ENCODE assay signal across 8 cellular contexts in the genomic region with DNA sequence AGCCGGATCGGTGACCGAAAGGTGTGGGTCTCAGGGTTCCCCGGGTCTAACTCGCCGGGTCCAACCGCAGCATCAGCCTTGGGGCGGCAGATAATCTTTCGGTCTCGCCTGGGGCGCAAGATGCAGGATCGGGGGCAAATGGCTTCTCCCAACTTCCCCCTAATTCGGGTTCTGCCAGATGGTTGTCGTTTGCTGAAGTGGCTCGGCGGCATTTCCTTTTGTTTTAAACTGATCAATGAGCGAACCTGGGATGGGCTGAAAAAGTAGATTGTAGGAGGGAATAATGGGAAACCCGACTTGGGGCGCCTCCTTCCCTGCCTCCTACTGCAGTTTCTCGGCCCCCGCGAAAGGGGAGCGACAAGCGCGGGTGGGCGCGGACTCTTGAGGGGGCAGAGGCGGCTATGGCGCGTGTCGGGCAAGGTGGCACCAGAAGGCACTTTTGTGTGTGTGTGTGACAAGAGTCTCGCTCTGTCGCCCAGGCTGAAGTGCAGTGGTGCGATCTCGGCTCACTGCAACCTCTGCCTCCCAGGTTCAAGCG. TPM values are rescaled to one million over a fixed set of nuclear protein-coding genes. Genes with fewer than 3 reads are reported as not detected.
DNase-seq lines count a peak whose midpoint lies in the region; ATAC-seq and TF ChIP-seq lines count a peak whose summit lies in the region.
"Had no signal": no experiment of that assay in that cellular context is flagged by ENCODE, and none has a peak within 500 bp of the region (broad histone marks: within the 10 kb centered on the region; RNA-seq: fewer than 3 reads in every experiment).

No MANE protein-coding gene starts in this region.

- DNase-seq in GM23338 (ENCODE audit: low spot score) (peak; percentile 36), iPS DF 6.9 (ENCODE audit: low read depth, low spot score) (no peak), ecto neural progenitor cell (ENCODE audit: low spot score) (no peak), hippocampal formation (lab: John Stamatoyannopoulos, UW) (no peak)
- DNase-seq in activated T-cell treated with anti-CD3 and anti-CD28 coated beads, Interleukin-2, amount 50 U/mL, for 72 hours = no peak
- DNase-seq: activated gamma-delta T cell treated with Interleukin-2 at 50 U/mL for 16 hours had no signal

- H3K4me1 Mint-ChIP-seq in GM23338 = peaks cover 33% of the 10 kb centered on the region
- peaks cover 49% of the 10 kb centered on the region for H3K4me1 Mint-ChIP-seq in activated T-cell treated with anti-CD3 and anti-CD28 coated beads, Interleukin-2, amount 50 U/mL, for 72 hours (ENCODE audit: low read depth)

- H3K4me2 ChIP-seq in GM23338 = peak overlapping the region; percentile 100
- H3K4me2 ChIP-seq in skeletal muscle satellite cell (ENCODE audit: low read length) = peak overlapping the region; percentile 93

- no peaks in the 10 kb centered on the region for H3K9me3 ChIP-seq in iPS DF 6.9 (ENCODE audit: control insufficient read depth, insufficient read depth, low read length)
- H3K9me3 ChIP-seq in skeletal muscle satellite cell (replicated peaks; ENCODE audit: low read length) = no peaks in the 10 kb centered on the region

- peak overlapping the region; percentile 76 for H3K4me3 Mint-ChIP-seq in GM23338
- H3K4me3 Mint-ChIP-seq in activated T-cell treated with anti-CD3 and anti-CD28 coated beads, Interleukin-2, amount 50 U/mL, for 72 hours = peak overlapping the region; percentile 66 to 84

- H3K4me1 ChIP-seq in GM23338 (ENCODE audit: insufficient read depth) (peaks cover 35% of the 10 kb centered on the region), iPS DF 6.9 (ENCODE audit: control insufficient read depth, insufficient read depth, low read length) (peaks cover 5% of the 10 kb centered on the region; the same call in 1 of the 2 replicates), skeletal muscle satellite cell (ENCODE audit: control insufficient read depth, insufficient read depth, low read length) (peaks cover 51% of the 10 kb centered on the region)

- no peak for TF ChIP-seq CTCF in GM23338 (conservative IDR thresholded peaks at IDR 0.05; ENCODE audit: low read depth in 2 of 2)

- no peaks in the 10 kb centered on the region for H3K9me2 ChIP-seq in GM23338 (ENCODE audit: insufficient read depth)

- H3K9ac ChIP-seq in skeletal muscle satellite cell (ENCODE audit: low read depth, low read length) = peak overlapping the region; percentile 57

- H3K36me3 ChIP-seq in GM23338 (ENCODE audit: insufficient read depth) = no peaks in the 10 kb centered on the region
- H3K36me3 ChIP-seq in iPS DF 6.9 (ENCODE audit: control insufficient read depth, insufficient read depth, low read length) = no peaks in the 10 kb centered on the region
- H3K36me3 ChIP-seq in skeletal muscle satellite cell (ENCODE audit: insufficient read depth, low read length) = no peaks in the 10 kb centered on the region

- ATAC-seq in GM23338 (no peak), HG03045 (IDR thresholded peaks at IDR 0.05; ENCODE audit: unreplicated experiment) (no peak)
- no peak for ATAC-seq in activated T-cell treated with anti-CD3 and anti-CD28 coated beads, Interleukin-2, amount 50 U/mL, for 72 hours (replicated peaks in 1 of 2)

- H3K4me3 ChIP-seq in GM23338 (peak overlapping the region; percentile 86), iPS DF 6.9 (ENCODE audit: low read length) (peak overlapping the region; percentile 32; the same call in 1 of the 2 replicates), skeletal muscle satellite cell (ENCODE audit: low read length) (peak overlapping the region; percentile 72)

- peaks cover 6% of the 10 kb centered on the region; the same call in 1 of the 3 replicates for H3K9me3 Mint-ChIP-seq in GM23338
- no peaks in the 10 kb centered on the region for H3K9me3 Mint-ChIP-seq in activated T-cell treated with anti-CD3 and anti-CD28 coated beads, Interleukin-2, amount 50 U/mL, for 72 hours

- H3K79me2 ChIP-seq in GM23338 (replicated peaks; ENCODE audit: insufficient read depth) = no peaks in the 10 kb centered on the region

- peaks cover 76% of the 10 kb centered on the region for H3K27me3 ChIP-seq in GM23338 (ENCODE audit: insufficient read depth)
- peaks cover 44% of the 10 kb centered on the region for H3K27me3 ChIP-seq in iPS DF 6.9 (ENCODE audit: control insufficient read depth, insufficient read depth, low read length)
- H3K27me3 ChIP-seq in skeletal muscle satellite cell (ENCODE audit: control insufficient read depth, insufficient read depth, low read length) = peaks cover 22% of the 10 kb centered on the region

- H3K27me3 Mint-ChIP-seq in GM23338 (ENCODE audit: insufficient read depth, low read depth, poor library complexity) = peaks cover 74% of the 10 kb centered on the region
- H3K27me3 Mint-ChIP-seq in activated T-cell treated with anti-CD3 and anti-CD28 coated beads, Interleukin-2, amount 50 U/mL, for 72 hours (ENCODE audit: low read depth) = peaks cover 78% of the 10 kb centered on the region

- H3K27ac ChIP-seq in GM23338 (ENCODE audit: low read depth) (no peak overlapping the region), iPS DF 6.9 (ENCODE audit: low read length) (no peak overlapping the region)

- peak overlapping the region; percentile 93 for H2AFZ ChIP-seq in GM23338

- H3K36me3 Mint-ChIP-seq in GM23338 (ENCODE audit: low read depth) = no peaks in the 10 kb centered on the region
- no peaks in the 10 kb centered on the region for H3K36me3 Mint-ChIP-seq in activated T-cell treated with anti-CD3 and anti-CD28 coated beads, Interleukin-2, amount 50 U/mL, for 72 hours (ENCODE audit: insufficient read depth in 2 of 2)

- peaks cover 11% of the 10 kb centered on the region; the same call in 1 of the 2 replicates for H3F3A ChIP-seq in GM23338 (replicated peaks; ENCODE audit: low read depth)

- no peak overlapping the region for H3K27ac Mint-ChIP-seq in GM23338
- H3K27ac Mint-ChIP-seq in activated T-cell treated with anti-CD3 and anti-CD28 coated beads, Interleukin-2, amount 50 U/mL, for 72 hours = no peak overlapping the region

- no CpG with 5 or more reads among the region's 36 CpGs for WGBS in iPS DF 6.9 (ENCODE audit: insufficient coverage, insufficient read length)

- H4K20me1 ChIP-seq in GM23338 (replicated peaks; ENCODE audit: insufficient read depth) = no peaks in the 10 kb centered on the region; the same call in 1 of the 2 replicates

TF ChIP-seq in GM23338, 12 proteins besides CTCF, POLR2A, EP300 and RAD21:
- peak; percentile 66 for TF ChIP-seq EZH2phosphoT487 (IDR thresholded peaks at IDR 0.05; ENCODE audit: unreplicated experiment)
- no peak for TF ChIP-seq JUNB (IDR thresholded peaks at IDR 0.05; ENCODE audit: unreplicated experiment)
- TF ChIP-seq EZH2 (IDR thresholded peaks at IDR 0.05; ENCODE audit: low read depth, unreplicated experiment) = peak; percentile 92
- TF ChIP-seq, protein P1, sequence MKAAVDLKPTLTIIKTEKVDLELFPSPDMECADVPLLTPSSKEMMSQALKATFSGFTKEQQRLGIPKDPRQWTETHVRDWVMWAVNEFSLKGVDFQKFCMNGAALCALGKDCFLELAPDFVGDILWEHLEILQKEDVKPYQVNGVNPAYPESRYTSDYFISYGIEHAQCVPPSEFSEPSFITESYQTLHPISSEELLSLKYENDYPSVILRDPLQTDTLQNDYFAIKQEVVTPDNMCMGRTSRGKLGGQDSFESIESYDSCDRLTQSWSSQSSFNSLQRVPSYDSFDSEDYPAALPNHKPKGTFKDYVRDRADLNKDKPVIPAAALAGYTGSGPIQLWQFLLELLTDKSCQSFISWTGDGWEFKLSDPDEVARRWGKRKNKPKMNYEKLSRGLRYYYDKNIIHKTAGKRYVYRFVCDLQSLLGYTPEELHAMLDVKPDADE (IDR thresholded peaks at IDR 0.05) = no peak
TF ChIP-seq in GM23338: peak in this region for 2.

RNA-seq across cellular contexts. Expression of a gene that starts 3.1 kb away (rescaled TPM):
- 7.0 and 10.8 TPM in 2 replicates for total RNA-seq in GM23338 (2014; rRNA removed; shearing (Covaris generic))
- polyA plus RNA-seq in GM23338 (2016; fragmentation: Nextera tagmentation; extraction: Ambion mirVana) = 7.4 and 8.0 TPM in 2 replicates
- total RNA-seq in activated T-cell treated with anti-CD3 and anti-CD28 coated beads, Interleukin-2, amount 50 U/mL, for 72 hours = under 1 TPM in 1 of 2 donors, not detected in 1; 0.43 TPM
- total RNA-seq in skeletal muscle satellite cell (2012; rRNA removed) = 143 and 180 TPM in 2 replicates

Comparison
In these comparisons a context has a peak if more than half of its experiments do, and no peak if none do; other contexts are left out.
1. H3K4me3 ChIP-seq: peak in every context shown above with its lines; median percentile 86 in GM23338; 72 in skeletal muscle satellite cell; 32 in iPS DF 6.9.